ENCODE assay signal across 17 cellular contexts in genomic region chr11:83256602-83257340, GRCh38. TPM values are rescaled to one million over a fixed set of nuclear protein-coding genes. Genes with fewer than 3 reads are reported as not detected.
DNase-seq lines count a peak whose midpoint lies in the region; TF ChIP-seq lines count a peak whose summit lies in the region.
"Had no signal": no experiment of that assay in that cellular context is flagged by ENCODE, and none has a peak within 500 bp of the region (broad histone marks: within the 10 kb centered on the region; RNA-seq: fewer than 3 reads in every experiment).

No MANE protein-coding gene starts in this region.

- no peak for TF ChIP-seq POLR2A in erythroblast (IDR thresholded peaks at IDR 0.05; ENCODE audit: low read length)

- H3K4me1 Mint-ChIP-seq in Caco-2 (ENCODE audit: low read depth, unreplicated experiment) = peaks cover 32% of the 10 kb centered on the region

- no peaks in the 10 kb centered on the region for H3K27me3 Mint-ChIP-seq in Caco-2 (ENCODE audit: insufficient read depth, unreplicated experiment)

- no peak overlapping the region for H4K8ac ChIP-seq in mesendoderm (ENCODE audit: low read depth, low read length)

- peak overlapping the region; percentile 30 to 49 for H3K27ac ChIP-seq in esophagus (ENCODE audit: low read depth in 2 of 2, low read length in 1 of 2)
- no peak overlapping the region for H3K27ac ChIP-seq in mesendoderm (ENCODE audit: low read depth, low read length)
- H3K27ac ChIP-seq: neutrophil, right atrium auricular region had no signal

- H3K4me3 ChIP-seq in Caco-2 (ENCODE audit: low read depth, low read length) (no peak overlapping the region), esophagus (ENCODE audit: low read depth in 1 of 2, low read length in 2 of 2) (no peak overlapping the region), skeletal muscle satellite cell (ENCODE audit: low read length) (peak overlapping the region; percentile 16), mesendoderm (ENCODE audit: low read length) (no peak overlapping the region)
- H3K4me3 ChIP-seq: right atrium auricular region had no signal

- no peak overlapping the region for H3K56ac ChIP-seq in mesendoderm (ENCODE audit: low read length)

- H3K79me1 ChIP-seq in mesendoderm (ENCODE audit: low read length) = no peaks in the 10 kb centered on the region

- no peak overlapping the region for H3K4ac ChIP-seq in mesendoderm (ENCODE audit: low read depth, low read length)

- no peak overlapping the region for H2BK120ac ChIP-seq in mesendoderm (ENCODE audit: low read depth, low read length)

- DNase-seq in Caco-2 (peak; percentile 87 to 90), NCI-H82 (lab: John Stamatoyannopoulos, UW) (peak; percentile 64), GM13977 (ENCODE audit: low spot score) (no peak), mesendoderm (no peak), erythroblast (lab: John Stamatoyannopoulos, UW) (no peak)
- DNase-seq: activated CD4-positive, alpha-beta T cell treated with anti-CD3 and anti-CD28 coated beads for 1 hour; Calu3; cerebellar nuclear complex; effector memory CD4-positive, alpha-beta T cell; NCI-H1417; NCI-H2171; stimulated activated naive CD4-positive, alpha-beta T cell treated with Interleukin-2 at 50 U/mL for 16 hours; T-helper 9 cell had no signal

- no peak overlapping the region for H2BK5ac ChIP-seq in mesendoderm (ENCODE audit: low read length)

- no peaks in the 10 kb centered on the region for H3K9me3 ChIP-seq in Caco-2
- no peaks in the 10 kb centered on the region for H3K9me3 ChIP-seq in esophagus (ENCODE audit: control insufficient read depth in 2 of 2, insufficient read depth in 1 of 2, low read depth in 1 of 2, low read length in 1 of 2)
- H3K9me3 ChIP-seq in skeletal muscle satellite cell (replicated peaks; ENCODE audit: low read length) = no peaks in the 10 kb centered on the region
- H3K9me3 ChIP-seq: neutrophil, right atrium auricular region had no signal

- H3K79me2 ChIP-seq in mesendoderm (ENCODE audit: control insufficient read depth, insufficient read depth, low read length) = no peaks in the 10 kb centered on the region

- no peak overlapping the region for H2AK5ac ChIP-seq in mesendoderm (ENCODE audit: low read length)

- peak overlapping the region; percentile 87 for H3K27ac Mint-ChIP-seq in Caco-2 (ENCODE audit: unreplicated experiment)

- intact Hi-C loops in Caco-2 (cut with micrococcal nuclease; ENCODE audit: unreplicated experiment) = loop anchor here (1.0 to 2.0 kb wide), 5 partner anchors 13 to 164 kb away; partner anchors contain the start of gene CCDC90B

- in situ Hi-C loops in GM13977 (cut with MboI; ENCODE audit: low pct_unique_long_range_greater_than_20kb, low sequenced_read_pairs, unreplicated experiment) = no loop called here

- 55 to 58% methylated on average over 3 of the region's 3 CpGs for WGBS in esophagus, 2 donors
- WGBS in mesendoderm (ENCODE audit: extremely low coverage, insufficient coverage, low lambda C conversion rate) = no CpG with 5 or more reads among the region's 3 CpGs

- H3K9ac ChIP-seq in skeletal muscle satellite cell (ENCODE audit: low read depth, low read length) (peak overlapping the region; percentile 38), mesendoderm (ENCODE audit: low read length) (no peak overlapping the region)

- peaks cover 43% of the 10 kb centered on the region for H3K4me1 ChIP-seq in Caco-2
- H3K4me1 ChIP-seq in esophagus (ENCODE audit: control insufficient read depth in 2 of 2, insufficient read depth in 2 of 2, low read length in 1 of 2) = no peaks in the 10 kb centered on the region
- peaks cover 29% of the 10 kb centered on the region for H3K4me1 ChIP-seq in skeletal muscle satellite cell (ENCODE audit: control insufficient read depth, insufficient read depth, low read length)
- no peaks in the 10 kb centered on the region for H3K4me1 ChIP-seq in mesendoderm (ENCODE audit: control insufficient read depth, low read depth, low read length)
- H3K4me1 ChIP-seq: right atrium auricular region had no signal

- no peak for TF ChIP-seq CTCF in Caco-2 (IDR thresholded peaks at IDR 0.05; ENCODE audit: insufficient read depth in 1 of 2, low read depth in 1 of 2, low read length in 1 of 2, severe bottlenecking in 1 of 2, unreplicated experiment in 1 of 2)
- no peak for TF ChIP-seq CTCF in GM13977 (IDR thresholded peaks at IDR 0.05; ENCODE audit: extremely low read depth, insufficient read depth, missing control alignments)

- H3K23ac ChIP-seq in mesendoderm (ENCODE audit: low read length) = no peak overlapping the region

- CTCF ChIA-PET in Caco-2 (lab: Charles Lee) = interaction anchor here (0.6 to 0.8 kb wide), 3 partner anchors 36 to 467 kb away, joined by 3 to 4 read pairs (median 4); partner anchors contain the start of gene PRCP

- H3K27me3 ChIP-seq in Caco-2 (replicated peaks; ENCODE audit: control insufficient read depth, insufficient read depth, low read length) = no peaks in the 10 kb centered on the region
- no peaks in the 10 kb centered on the region for H3K27me3 ChIP-seq in esophagus (ENCODE audit: control insufficient read depth in 1 of 2, insufficient read depth in 2 of 2, low read length in 2 of 2)
- no peaks in the 10 kb centered on the region for H3K27me3 ChIP-seq in skeletal muscle satellite cell (ENCODE audit: control insufficient read depth, insufficient read depth, low read length)
- H3K27me3 ChIP-seq in mesendoderm (ENCODE audit: insufficient read depth, low read length, poor library complexity) = no peaks in the 10 kb centered on the region
- H3K27me3 ChIP-seq: neutrophil, right atrium auricular region had no signal

- peak overlapping the region; percentile 61 for H3K4me3 Mint-ChIP-seq in Caco-2 (ENCODE audit: unreplicated experiment)

- H3K4me2 ChIP-seq in skeletal muscle satellite cell (ENCODE audit: low read length) (peak overlapping the region; percentile 50), mesendoderm (ENCODE audit: low read length) (no peak overlapping the region)

- H3K18ac ChIP-seq in mesendoderm (ENCODE audit: low read length) = no peak overlapping the region

- BruUV-seq in Caco-2 (replicated peaks; lab: Mats Ljungman, UMichigan) = no TSS peak

- peaks cover 13% of the 10 kb centered on the region for H3K36me3 Mint-ChIP-seq in Caco-2 (ENCODE audit: insufficient read depth, unreplicated experiment)

- no peak overlapping the region for H2BK15ac ChIP-seq in mesendoderm (replicated peaks; ENCODE audit: low read depth)

- POLR2A ChIA-PET in Caco-2 (lab: Charles Lee) = interaction anchor here (0.6 to 1.2 kb wide), 2 partner anchors 29 to 1012 kb away, joined by 5 to 8 read pairs; partner anchors contain the start of gene CCDC90B

- H3K36me3 ChIP-seq in Caco-2 (ENCODE audit: control insufficient read depth, insufficient read depth, low read length) = peaks cover 4% of the 10 kb centered on the region; the same call in 1 of the 2 replicates
- peaks cover 0 to 4% of the 10 kb centered on the region in 2 donors for H3K36me3 ChIP-seq in esophagus (ENCODE audit: control insufficient read depth in 2 of 2, insufficient read depth in 2 of 2, low read length in 1 of 2)
- peaks cover 32% of the 10 kb centered on the region for H3K36me3 ChIP-seq in skeletal muscle satellite cell (ENCODE audit: insufficient read depth, low read length)
- H3K36me3 ChIP-seq in mesendoderm (ENCODE audit: control insufficient read depth, insufficient read depth, low read length) = peaks cover 2% of the 10 kb centered on the region

- H4K5ac ChIP-seq in mesendoderm (ENCODE audit: low read length) = no peak overlapping the region

- H3K9me3 Mint-ChIP-seq in Caco-2 (ENCODE audit: unreplicated experiment) = no peaks in the 10 kb centered on the region

RNA-seq across cellular contexts. Expression of gene CCDC90B, which starts 29.4 kb away (rescaled TPM):
- 46.2 and 63.6 TPM in 2 replicates for total RNA-seq in Caco-2 (2022)
- 10 to 100 TPM; 27.3 to 38.4 TPM for polyA plus RNA-seq in esophagus
- total RNA-seq in skeletal muscle satellite cell (2012; rRNA removed) = 47.0 and 57.0 TPM in 2 replicates
- polyA plus RNA-seq in mesendoderm (2013, experiment 1 of 2) = 93.8 TPM
- polyA plus RNA-seq in mesendoderm (2013, experiment 2 of 2) = 92.8 TPM

Comparison
In these comparisons a context has a peak if more than half of its experiments do, and no peak if none do; other contexts are left out.
1. DNase-seq: peak in Caco-2 (2 of 2) and NCI-H82 (single experiment); none in GM13977 (single experiment), mesendoderm (single experiment) and erythroblast (0 of 2).